In genomic region chr17:44798352-44798751, GRCh38 we compare ENCODE assay signal across 26 cellular contexts. TPM values are rescaled to one million over a fixed set of nuclear protein-coding genes. Genes with fewer than 3 reads are reported as not detected.
A peak's percentile ranks its signal among the peaks of the same experiment; 100 is the strongest.
DNase-seq lines count a peak whose midpoint lies in the region; ATAC-seq and TF ChIP-seq lines count a peak whose summit lies in the region.
"Had no signal": no experiment of that assay in that cellular context is flagged by ENCODE, and none has a peak within 500 bp of the region (broad histone marks: within the 10 kb centered on the region; RNA-seq: fewer than 3 reads in every experiment).

No MANE protein-coding gene starts in this region.

- WGBS in heart left ventricle, 4 donors, result 56 to 72% (median 65%) methylated on average over 2 of the region's 2 CpGs
- 56 to 60% methylated on average over 2 of the region's 2 CpGs for WGBS in transverse colon (ENCODE audit: low coverage in 1 of 2), 2 donors

- H3K36me3 ChIP-seq in ascending aorta (no peaks in the 10 kb centered on the region), heart left ventricle (peaks cover 0 to 14% (median 0%) of the 10 kb centered on the region in 9 donors), muscle layer of duodenum (ENCODE audit: control insufficient read depth in 1 of 2, insufficient read depth in 2 of 2, low read length in 2 of 2) (no peaks in the 10 kb centered on the region), transverse colon (no peaks in the 10 kb centered on the region)

- no peak for TF ChIP-seq CTCF in ascending aorta (IDR thresholded peaks at IDR 0.05)
- TF ChIP-seq CTCF in heart left ventricle (IDR thresholded peaks at IDR 0.05), result no peak
- TF ChIP-seq CTCF in transverse colon (IDR thresholded peaks at IDR 0.05), result no peak

- intact Hi-C loops in ascending aorta (cut with DNase I) (no loop called here), heart left ventricle (cut with DNase I) (no loop called here), transverse colon (cut with DNase I; ENCODE audit: low total_unique reads) (no loop called here)

- H3K4me3 ChIP-seq in ascending aorta (peak overlapping the region; percentile 16 to 58), heart left ventricle (peak overlapping the region in 3 of 12 donors; percentile 1 to 8 (median 6)), muscle layer of duodenum (ENCODE audit: low read depth in 1 of 2, low read length in 2 of 2) (no peak overlapping the region), transverse colon (no peak overlapping the region)
- H3K4me3 ChIP-seq: HAP-1, lung had no signal

- H3K9me3 ChIP-seq in ascending aorta, result no peaks in the 10 kb centered on the region
- no peaks in the 10 kb centered on the region for H3K9me3 ChIP-seq in heart left ventricle
- H3K9me3 ChIP-seq in muscle layer of duodenum (ENCODE audit: control insufficient read depth in 1 of 2, low read length in 2 of 2), result no peaks in the 10 kb centered on the region
- H3K9me3 ChIP-seq in transverse colon, result no peaks in the 10 kb centered on the region
- H3K9me3 ChIP-seq: HAP-1 had no signal

- no peak for TF ChIP-seq EP300 in transverse colon (IDR thresholded peaks at IDR 0.05; ENCODE audit: low read depth)

- H3K27ac ChIP-seq in ascending aorta (peak overlapping the region; percentile 77 to 84), heart left ventricle (peak overlapping the region; percentile 50 to 88 (median 82)), muscle layer of duodenum (ENCODE audit: low read length) (peak overlapping the region; percentile 70), transverse colon (peak overlapping the region; percentile 70 to 85 (median 78))
- H3K27ac ChIP-seq: foreskin keratinocyte had no signal

- DNase-seq in ascending aorta (ENCODE audit: low spot score in 2 of 2) (no peak), heart left ventricle (no peak), transverse colon (no peak), NCI-H2029 (lab: John Stamatoyannopoulos, UW) (no peak), NCI-H69 (lab: John Stamatoyannopoulos, UW) (no peak), glomerular visceral epithelial cell (ENCODE audit: extremely low spot score) (no peak)
- DNase-seq: activated CD4-positive, alpha-beta T cell treated with anti-CD3 and anti-CD28 coated beads, Interleukin-2, amount 50 U/mL, for 48 hours; activated CD8-positive, alpha-beta memory T cell treated with anti-CD3 and anti-CD28 coated beads, Interleukin-2, amount 50 U/mL, for 4 hours; effector CD4-positive, alpha-beta T cell; foreskin keratinocyte; NCI-H1105; NCI-H1930; NCI-H2227 treated with DMSO at 0.1 percent for 48 hours; small intestine; stimulated activated CD4-positive, alpha-beta T cell treated with anti-CD3 and anti-CD28 coated beads, Interleukin-2, amount 100 ng/mL, for 24 hours; T1000 had no signal

- TF ChIP-seq POLR2A in heart left ventricle (IDR thresholded peaks at IDR 0.05) (no peak), transverse colon (IDR thresholded peaks at IDR 0.05) (no peak)

- in situ Hi-C loops in transverse colon (cut with MboI; ENCODE audit: low pct_ligation_motif_present in 1 of 4, low pct_unique_long_range_greater_than_20kb in 1 of 4, low sequenced_read_pairs in 3 of 4), result no loop called here

- H3K27me3 ChIP-seq in ascending aorta (no peaks in the 10 kb centered on the region), heart left ventricle (no peaks in the 10 kb centered on the region), muscle layer of duodenum (ENCODE audit: low read depth, low read length) (no peaks in the 10 kb centered on the region), transverse colon (no peaks in the 10 kb centered on the region)
- H3K27me3 ChIP-seq: foreskin keratinocyte had no signal

- peaks cover 16 to 27% of the 10 kb centered on the region in 2 donors for H3K4me1 ChIP-seq in ascending aorta
- peaks cover 5 to 78% (median 47%) of the 10 kb centered on the region in 12 donors for H3K4me1 ChIP-seq in heart left ventricle
- peaks cover 0 to 20% of the 10 kb centered on the region in 2 donors for H3K4me1 ChIP-seq in muscle layer of duodenum (ENCODE audit: control insufficient read depth in 1 of 2, insufficient read depth in 2 of 2, low read length in 2 of 2)
- H3K4me1 ChIP-seq in transverse colon, result peaks cover 0 to 24% (median 4%) of the 10 kb centered on the region in 4 donors
- H3K4me1 ChIP-seq: HAP-1 had no signal

- peak; percentile 49 to 64 (median 53) for ATAC-seq in heart left ventricle
- ATAC-seq: foreskin keratinocyte; stimulated activated effector memory CD8-positive, alpha-beta T cell treated with anti-CD3 and anti-CD28 coated beads, Interleukin-12 subunit alpha, Interleukin-12 subunit beta, amount 100 ng/mL, for 72 hours had no signal

RNA-seq across cellular contexts. Expression of gene GJC1, which starts 31.7 kb away (rescaled TPM):
- total RNA-seq in ascending aorta (9.9 TPM), heart left ventricle (10 to 100 TPM; 16.8 to 60.8 (median 24.9) TPM), transverse colon (10 to 100 TPM; 12.0 to 18.7 (median 14.7) TPM)
- 10 to 100 TPM; 14.2 to 29.9 TPM for polyA plus RNA-seq in heart left ventricle
- polyA plus RNA-seq: CD14-positive monocyte had no signal

RNA-seq across cellular contexts. Expression of gene ADAM11, which starts 39.6 kb away (rescaled TPM):
- not detected for total RNA-seq in ascending aorta
- 10 to 100 TPM in 6 of 9 donors, 1 to 10 TPM in 3; 6.6 to 24.6 (median 12.6) TPM for total RNA-seq in heart left ventricle
- polyA plus RNA-seq in heart left ventricle, result 1 to 10 TPM; 1.8 to 9.3 TPM
- total RNA-seq in transverse colon, result 1 to 10 TPM in 1 of 4 donors, under 1 TPM in 3; 0.37 to 2.0 (median 0.72) TPM
- polyA plus RNA-seq: CD14-positive monocyte, IgD-negative memory B cell had no signal

RNA-seq across cellular contexts. Expression of gene HIGD1B, which starts 49.3 kb away (rescaled TPM):
- not detected for total RNA-seq in ascending aorta
- 10 to 100 TPM in 5 of 9 donors, 1 to 10 TPM in 4; 4.3 to 23.7 (median 12.9) TPM for total RNA-seq in heart left ventricle
- 10 to 100 TPM; 14.3 to 30.9 TPM for polyA plus RNA-seq in heart left ventricle
- total RNA-seq in transverse colon, result under 1 TPM in 1 of 4 donors, not detected in 3; 0.96 TPM
- total RNA-seq: Daoy, epithelial cell of proximal tubule, foreskin keratinocyte, M059J, WTC11 had no signal
- polyA plus RNA-seq: CD14-positive monocyte, foreskin keratinocyte, IgD-negative memory B cell had no signal

Comparison
In these comparisons a context has a peak if more than half of its experiments do, and no peak if none do; other contexts are left out.
1. H3K4me3 ChIP-seq: peak in ascending aorta (2 of 2); none in muscle layer of duodenum (0 of 2) and transverse colon (0 of 4).
2. Peak in every context shown above with its lines, with median percentiles within 50 percentile points of each other: H3K27ac ChIP-seq.